11 cellular contexts compared by ENCODE assay signal in genomic region chr2:24825883-24826800, GRCh38. TPM values are rescaled to one million over a fixed set of nuclear protein-coding genes. Genes with fewer than 3 reads are reported as not detected.
DNase-seq lines count a peak whose midpoint lies in the region; ATAC-seq, FAIRE-seq and TF ChIP-seq lines count a peak whose summit lies in the region.
"Had no signal": no experiment of that assay in that cellular context is flagged by ENCODE, and none has a peak within 500 bp of the region (broad histone marks: within the 10 kb centered on the region; RNA-seq: fewer than 3 reads in every experiment).

No MANE protein-coding gene starts in this region.

- no peak for TF ChIP-seq EP300 in K562 (IDR thresholded peaks at IDR 0.05; ENCODE audit: low read length)

- POLR2A ChIA-PET in CD8-positive, alpha-beta memory T cell (lab: Charles Lee), result no interaction called here
- POLR2A ChIA-PET in K562 (lab: Yijun Ruan, JAX), result no interaction called here

- TF ChIP-seq RAD21 in K562 (CRISPR knock-in tag; conservative IDR thresholded peaks at IDR 0.05 in 1 of 2, IDR thresholded peaks at IDR 0.05 in 1 of 2), result no peak

- no TSS peak for BruUV-seq in K562 (replicated peaks; lab: Mats Ljungman, UMichigan)

- 87% methylated on average over 15 of the region's 16 CpGs for WGBS in K562 (ENCODE audit: insufficient coverage, low coverage, missing lambda C conversion rate)
- WGBS in esophagus squamous epithelium, 2 donors, result 75 to 85% methylated on average over 7 of the region's 16 CpGs

- ATAC-seq in K562 (no peak), natural killer cell (peak in 1 of 3 donors; percentile 57)
- ATAC-seq: pancreas had no signal

- TF ChIP-seq POLR2A in K562 (conservative IDR thresholded peaks at IDR 0.05) (no peak), esophagus squamous epithelium (IDR thresholded peaks at IDR 0.05) (no peak)

- intact Hi-C loops in K562 (cut with micrococcal nuclease), result loop anchor here (5.0 kb wide), 3 partner anchors 301 to 371 kb away; partner anchors contain the start of gene NCOA1
- intact Hi-C loops in natural killer cell (cut with micrococcal nuclease), result loop anchor here (5.0 kb wide), 1 partner anchor 284 kb away; no protein-coding TSS in a partner anchor
- intact Hi-C loops in esophagus squamous epithelium (cut with DNase I), result loop anchor here (5.0 kb wide), 1 partner anchor 419 kb away; no protein-coding TSS in a partner anchor

- H2AFZ ChIP-seq in K562 (ENCODE audit: low read depth, low read length), result no peak overlapping the region

- TF ChIP-seq CTCF in HFFc6 (IDR thresholded peaks at IDR 0.05) (peak; percentile 8; the same call in 1 of the 2 replicates), K562 (IDR thresholded peaks at IDR 0.05 in 2 of 3, conservative IDR thresholded peaks at IDR 0.05 in 1 of 3; ENCODE audit: insufficient read depth in 2 of 3, low read depth in 1 of 3, low read length in 3 of 3) (no peak), natural killer cell (IDR thresholded peaks at IDR 0.05) (no peak), esophagus squamous epithelium (IDR thresholded peaks at IDR 0.05) (no peak)

- H3K9ac ChIP-seq in K562 (ENCODE audit: insufficient read depth in 1 of 2, low read depth in 2 of 2, low read length in 2 of 2), result no peak overlapping the region

- no peak for DNase-seq in CD8-positive, alpha-beta memory T cell
- DNase-seq in HFFc6 (no peak), K562 (ENCODE audit: extremely low read depth in 1 of 4, low spot score in 3 of 4) (no peak), natural killer cell (peak; percentile 15), esophagus squamous epithelium (lab: John Stamatoyannopoulos, UW) (no peak), SK-N-DZ (ENCODE audit: low spot score) (no peak), NCI-H1417 treated with DMSO at 0.1 percent for 48 hours (lab: John Stamatoyannopoulos, UW) (no peak), NAMALWA (ENCODE audit: low spot score) (no peak)
- DNase-seq: effector memory CD4-positive, alpha-beta T cell; pancreas had no signal

- peaks cover 0 to 24% (median 2%) of the 10 kb centered on the region in 3 donors for H3K36me3 Mint-ChIP-seq in CD8-positive, alpha-beta memory T cell
- H3K36me3 Mint-ChIP-seq in HFFc6 (ENCODE audit: low read depth) (peaks cover 4% of the 10 kb centered on the region), natural killer cell (no peaks in the 10 kb centered on the region)

- H3K27me3 Mint-ChIP-seq in CD8-positive, alpha-beta memory T cell, result peaks cover 0 to 2% of the 10 kb centered on the region in 2 donors
- H3K27me3 Mint-ChIP-seq in HFFc6 (ENCODE audit: insufficient read depth) (peaks cover 4% of the 10 kb centered on the region; the same call in 1 of the 2 replicates), natural killer cell (ENCODE audit: low read depth in 2 of 2) (no peaks in the 10 kb centered on the region)

- H3K9me3 Mint-ChIP-seq in CD8-positive, alpha-beta memory T cell, result no peaks in the 10 kb centered on the region
- H3K9me3 Mint-ChIP-seq in HFFc6, result no peaks in the 10 kb centered on the region
- no peaks in the 10 kb centered on the region for H3K9me3 Mint-ChIP-seq in natural killer cell

- H3K4me1 Mint-ChIP-seq in CD8-positive, alpha-beta memory T cell, result peaks cover 10 to 23% (median 17%) of the 10 kb centered on the region in 3 donors
- H3K4me1 Mint-ChIP-seq in HFFc6 (ENCODE audit: low read depth) (peaks cover 25% of the 10 kb centered on the region), natural killer cell (peaks cover 24% of the 10 kb centered on the region in 2 donors)

- in situ Hi-C loops in K562 (cut with MboI), result no loop called here

- H3K27ac ChIP-seq in CD8-positive, alpha-beta memory T cell (ENCODE audit: low read depth, low read length), result peak overlapping the region; percentile 14
- H3K27ac ChIP-seq in K562 (ENCODE audit: extremely low read depth, low read depth, low read length), result no peak overlapping the region
- H3K27ac ChIP-seq in esophagus squamous epithelium, result no peak overlapping the region
- H3K27ac ChIP-seq: pancreas, SK-N-MC had no signal

- H3K9me3 ChIP-seq in CD8-positive, alpha-beta memory T cell (ENCODE audit: low read length), result no peaks in the 10 kb centered on the region
- H3K9me3 ChIP-seq in K562 (replicated peaks; ENCODE audit: control insufficient read depth, insufficient read depth, low read depth, low read length) (no peaks in the 10 kb centered on the region), esophagus squamous epithelium (no peaks in the 10 kb centered on the region)
- H3K9me3 ChIP-seq: pancreas had no signal

- CTCF ChIA-PET in CD8-positive, alpha-beta memory T cell (lab: Charles Lee), result interaction anchor here (1.0 to 9.6 kb wide), 6 partner anchors 9 to 416 kb away, joined by 3 to 104 read pairs (median 6); no protein-coding TSS in a partner anchor
- CTCF ChIA-PET in K562 (lab: Yijun Ruan, JAX; ENCODE audit: low intra/inter-chr PET ratio), result interaction anchor here (1.1 to 3.3 kb wide), 2 partner anchors 404 to 416 kb away, joined by 3 to 32 read pairs; no protein-coding TSS in a partner anchor

- no peaks in the 10 kb centered on the region for H3K27me3 ChIP-seq in CD8-positive, alpha-beta memory T cell (ENCODE audit: insufficient read depth, low read length, poor library complexity, severe bottlenecking)
- H3K27me3 ChIP-seq in K562 (ENCODE audit: control insufficient read depth in 2 of 2, insufficient read depth in 2 of 2, low read length in 2 of 2), result no peaks in the 10 kb centered on the region
- H3K27me3 ChIP-seq in esophagus squamous epithelium, result no peaks in the 10 kb centered on the region
- H3K27me3 ChIP-seq: pancreas had no signal

- H3K79me2 ChIP-seq in K562 (ENCODE audit: control insufficient read depth, insufficient read depth, low read length), result no peaks in the 10 kb centered on the region

- H3K4me1 ChIP-seq in CD8-positive, alpha-beta memory T cell (ENCODE audit: insufficient read depth, low read length), result no peaks in the 10 kb centered on the region
- H3K4me1 ChIP-seq in K562 (replicated peaks in 1 of 2; ENCODE audit: control insufficient read depth in 2 of 2, insufficient read depth in 2 of 2, low read length in 2 of 2) (peaks cover 0 to 5% of the 10 kb centered on the region in 2 experiments; a peak in 2 of 5 replicates), esophagus squamous epithelium (peaks cover 0 to 12% (median 8%) of the 10 kb centered on the region in 3 donors)
- H3K4me1 ChIP-seq: pancreas had no signal

- no peak for FAIRE-seq in K562 (lab: Jason Lieb, UNC)
- FAIRE-seq: pancreas had no signal

- H4K20me1 ChIP-seq in K562 (replicated peaks; ENCODE audit: control insufficient read depth, insufficient read depth, low read length), result no peaks in the 10 kb centered on the region

- H3K27ac Mint-ChIP-seq in CD8-positive, alpha-beta memory T cell, result peak overlapping the region in 5 of 8 donors; percentile 1 to 78 (median 52)
- H3K27ac Mint-ChIP-seq in HFFc6 (peak overlapping the region; percentile 69; the same call in 1 of the 2 replicates), natural killer cell (peak overlapping the region; percentile 64 to 86)

- H3K36me3 ChIP-seq in CD8-positive, alpha-beta memory T cell (ENCODE audit: insufficient read depth, low read length), result no peaks in the 10 kb centered on the region
- H3K36me3 ChIP-seq in K562 (ENCODE audit: control insufficient read depth, insufficient read depth, low read length) (peaks cover 68% of the 10 kb centered on the region), esophagus squamous epithelium (peaks cover 0 to 53% (median 0%) of the 10 kb centered on the region in 3 donors)
- H3K36me3 ChIP-seq: pancreas had no signal

- no peak overlapping the region for H3K4me2 ChIP-seq in K562 (ENCODE audit: insufficient read depth, low read length)

- H3K4me3 Mint-ChIP-seq in CD8-positive, alpha-beta memory T cell, result no peak overlapping the region
- H3K4me3 Mint-ChIP-seq in HFFc6 (no peak overlapping the region), natural killer cell (no peak overlapping the region)

- no peaks in the 10 kb centered on the region for H3K9me1 ChIP-seq in K562 (ENCODE audit: control insufficient read depth, insufficient read depth, low read length)

- no peak overlapping the region for H3K4me3 ChIP-seq in CD8-positive, alpha-beta memory T cell (ENCODE audit: low read length)
- no peak overlapping the region for H3K4me3 ChIP-seq in K562
- no peak overlapping the region for H3K4me3 ChIP-seq in esophagus squamous epithelium
- H3K4me3 ChIP-seq: pancreas, SK-N-MC had no signal

RNA-seq across cellular contexts. Expression of gene CENPO, which starts 32.9 kb away (rescaled TPM):
- total RNA-seq in CD8-positive, alpha-beta memory T cell, result 10 to 100 TPM; 43.0 to 51.7 TPM
- 4.2 TPM for polyA plus RNA-seq in CD8-positive, alpha-beta memory T cell
- 10 to 100 TPM; 19.1 to 28.7 (median 24.7) TPM for total RNA-seq in HFFc6 (2021; fragmentation: NEBNext Ultra II Directional; extraction: Animal tissue kit (Norgen Biotek cat#: 25700))
- total RNA-seq in K562 (2011; cell fraction: chromatin; rRNA removed; ENCODE audit: low replicate concordance), result 153 and 177 TPM in 2 replicates
- 96.4 and 101 TPM in 2 replicates for total RNA-seq in K562 (2011; cell fraction: nucleolus; rRNA removed)
- total RNA-seq in K562 (2011; cell fraction: nucleoplasm; rRNA removed), result 140 and 180 TPM in 2 replicates
- total RNA-seq in K562 (2014; rRNA removed), result 35.4 and 36.1 TPM in 2 replicates
- 33.6 and 37.3 TPM in 2 replicates for total RNA-seq in K562 (2014; rRNA removed; fragmentation: Illumina TruSeq; extraction: Trizol)
- total RNA-seq in K562 (2015; rRNA removed; fragmentation: Illumina TruSeq; extraction: Trizol), result 38.9 and 41.1 TPM in 2 replicates
- total RNA-seq in K562 (2021), result 39.9 and 46.2 TPM in 2 replicates
- 59.4 and 63.0 TPM in 2 replicates for polyA plus RNA-seq in K562 (2011; rRNA removed)
- polyA plus RNA-seq in K562 (2011; cell fraction: cytosol; rRNA removed), result 36.2 and 39.3 TPM in 2 replicates
- 103 and 125 TPM in 2 replicates for polyA plus RNA-seq in K562 (2011; cell fraction: nucleus; rRNA removed)
- polyA plus RNA-seq in K562 (2012), result 35.5 and 43.1 TPM in 2 replicates
- polyA plus RNA-seq in K562 (2014; fragmentation: Illumina TruSeq; extraction: Trizol), result 44.9 and 49.8 TPM in 2 replicates
- 10 to 100 TPM; 30.6 to 38.9 TPM for polyA plus RNA-seq in K562 (2014; fragmentation: Nextera tagmentation; extraction: Ambion mirVana)
- polyA plus RNA-seq in K562 (2014; rRNA removed), result 35.5 and 49.5 TPM in 2 replicates
- 65.4 and 67.6 TPM in 2 replicates for polyA minus RNA-seq in K562 (2011; rRNA and poly(A)+ RNA removed)
- polyA minus RNA-seq in K562 (2011; cell fraction: cytosol; rRNA and poly(A)+ RNA removed), result 22.3 and 36.6 TPM in 2 replicates
- polyA minus RNA-seq in K562 (2011; cell fraction: nucleus; rRNA and poly(A)+ RNA removed), result 46.7 and 67.0 TPM in 2 replicates
- 10 to 100 TPM in 2 of 3 donors, 1 to 10 TPM in 1; 8.1 to 15.1 (median 11.2) TPM for total RNA-seq in natural killer cell
- 10 to 100 TPM in 1 of 4 donors, 1 to 10 TPM in 3; 3.5 to 12.2 (median 6.4) TPM for total RNA-seq in esophagus squamous epithelium
- 27.9 and 41.2 TPM in 2 replicates for polyA plus RNA-seq in SK-N-DZ (2014; cell fraction: cytosol; rRNA removed)
- 34.9 and 45.0 TPM in 2 replicates for polyA plus RNA-seq in SK-N-DZ (2014; cell fraction: nucleus; rRNA removed)

RNA-seq across cellular contexts. Expression of gene PTRHD1, which starts 33.0 kb away (rescaled TPM):
- 10 to 100 TPM; 24.7 to 29.2 TPM for total RNA-seq in CD8-positive, alpha-beta memory T cell
- 44.5 TPM for polyA plus RNA-seq in CD8-positive, alpha-beta memory T cell
- total RNA-seq in HFFc6 (2021; fragmentation: NEBNext Ultra II Directional; extraction: Animal tissue kit (Norgen Biotek cat#: 25700)), result 10 to 100 TPM; 29.4 to 44.4 (median 35.0) TPM
- total RNA-seq in K562 (2011; cell fraction: chromatin; rRNA removed; ENCODE audit: low replicate concordance), result 4.5 and 5.4 TPM in 2 replicates
- 10.2 and 10.3 TPM in 2 replicates for total RNA-seq in K562 (2011; cell fraction: nucleolus; rRNA removed)
- total RNA-seq in K562 (2011; cell fraction: nucleoplasm; rRNA removed), result 10.8 and 23.1 TPM in 2 replicates
- total RNA-seq in K562 (2014; rRNA removed) (60.9 and 67.5 TPM in 2 replicates), K562 (2014; rRNA removed; fragmentation: Illumina TruSeq; extraction: Trizol) (42.6 and 47.1 TPM in 2 replicates), K562 (2015; rRNA removed; fragmentation: Illumina TruSeq; extraction: Trizol) (26.7 and 43.8 TPM in 2 replicates), K562 (2021) (48.9 and 51.4 TPM in 2 replicates), natural killer cell (10 to 100 TPM; 12.7 to 22.9 (median 15.9) TPM), esophagus squamous epithelium (10 to 100 TPM; 22.6 to 41.8 (median 25.8) TPM)
- polyA plus RNA-seq in K562 (2011; rRNA removed) (82.7 and 83.2 TPM in 2 replicates), K562 (2014; fragmentation: Illumina TruSeq; extraction: Trizol) (15.8 and 31.7 TPM in 2 replicates), K562 (2014; fragmentation: Nextera tagmentation; extraction: Ambion mirVana) (10 to 100 TPM; 32.9 to 46.6 TPM), K562 (2014; rRNA removed) (61.1 and 71.1 TPM in 2 replicates)
- 76.4 and 103 TPM in 2 replicates for polyA plus RNA-seq in K562 (2011; cell fraction: cytosol; rRNA removed)
- polyA plus RNA-seq in K562 (2011; cell fraction: nucleus; rRNA removed), result 23.4 and 40.4 TPM in 2 replicates
- 47.2 and 87.1 TPM in 2 replicates for polyA plus RNA-seq in K562 (2012)
- polyA minus RNA-seq in K562 (2011; rRNA and poly(A)+ RNA removed), result 8.6 and 11.1 TPM in 2 replicates
- 7.8 and 12.2 TPM in 2 replicates for polyA minus RNA-seq in K562 (2011; cell fraction: cytosol; rRNA and poly(A)+ RNA removed)
- polyA minus RNA-seq in K562 (2011; cell fraction: nucleus; rRNA and poly(A)+ RNA removed), result 4.7 and 7.3 TPM in 2 replicates
- polyA plus RNA-seq in SK-N-DZ (2014; cell fraction: cytosol; rRNA removed), result 13.6 and 23.3 TPM in 2 replicates
- polyA plus RNA-seq in SK-N-DZ (2014; cell fraction: nucleus; rRNA removed), result 6.6 and 29.7 TPM in 2 replicates
